Comparison of ENCODE assay signal across 8 cellular contexts in genomic region chr5:88268414-88269184, GRCh38. TPM values are rescaled to one million over a fixed set of nuclear protein-coding genes. Genes with fewer than 3 reads are reported as not detected.
A peak's percentile ranks its signal among the peaks of the same experiment; 100 is the strongest.
DNase-seq lines count a peak whose midpoint lies in the region; ATAC-seq lines count a peak whose summit lies in the region.

TMEM161B (minus strand) TSS chr5:88268845; CDS start chr5:88268723, 122 bp downstream.

- peak within 1 kb of the TSS; percentile 97 for H3K27ac ChIP-seq in naive thymus-derived CD4-positive, alpha-beta T cell (ENCODE audit: low read depth, low read length)

- peaks cover 0 to 12% (median 0%) of the 10 kb centered on the region in 3 experiments for H3K36me3 ChIP-seq in naive thymus-derived CD4-positive, alpha-beta T cell (ENCODE audit: control insufficient read depth in 2 of 3, insufficient read depth in 3 of 3, low read length in 3 of 3)

- peaks cover 11 to 21% of the 10 kb centered on the region in 2 donors for H3K4me1 ChIP-seq in naive thymus-derived CD4-positive, alpha-beta T cell (ENCODE audit: control insufficient read depth in 2 of 2, insufficient read depth in 2 of 2, low read length in 2 of 2)

- peaks cover 0 to 6% (median 0%) of the 10 kb centered on the region in 11 donors for H3K9me3 Mint-ChIP-seq in naive thymus-derived CD4-positive, alpha-beta T cell
- no peaks in the 10 kb centered on the region for H3K9me3 Mint-ChIP-seq in stimulated activated memory B cell treated with anti-CD40 and anti-IgM and Interleukin-4, amounts not matched to agents 10 μg/mL and 1 μg/mL and 100 μg/mL, for 72 hours

- POLR2A ChIA-PET in naive thymus-derived CD4-positive, alpha-beta T cell (lab: Charles Lee): no interaction called here

- peaks cover 7 to 45% (median 30%) of the 10 kb centered on the region in 5 donors for H3K36me3 Mint-ChIP-seq in naive thymus-derived CD4-positive, alpha-beta T cell
- H3K36me3 Mint-ChIP-seq in stimulated activated memory B cell treated with anti-CD40 and anti-IgM and Interleukin-4, amounts not matched to agents 10 μg/mL and 1 μg/mL and 100 μg/mL, for 72 hours: peaks cover 52% of the 10 kb centered on the region

- peak within 1 kb of the TSS; percentile 99 for H3K4me3 ChIP-seq in naive thymus-derived CD4-positive, alpha-beta T cell (ENCODE audit: low read length)

- H3K4me1 Mint-ChIP-seq in naive thymus-derived CD4-positive, alpha-beta T cell: peaks cover 24 to 81% (median 71%) of the 10 kb centered on the region in 7 donors
- peaks cover 48% of the 10 kb centered on the region for H3K4me1 Mint-ChIP-seq in stimulated activated memory B cell treated with anti-CD40 and anti-IgM and Interleukin-4, amounts not matched to agents 10 μg/mL and 1 μg/mL and 100 μg/mL, for 72 hours

- CTCF ChIA-PET in naive thymus-derived CD4-positive, alpha-beta T cell (lab: Charles Lee): no interaction called here

- intact Hi-C loops in naive thymus-derived CD4-positive, alpha-beta T cell (cut with micrococcal nuclease): loop anchor here (1.0 to 10.0 kb wide), 12 partner anchors 126 to 1652 kb away; partner anchors contain the start of genes COX7C (in 2 of the 2) and CCNH (in 1 of the 2)

- peak within 1 kb of the TSS; percentile 99 to 100 (median 99) for H3K4me3 Mint-ChIP-seq in naive thymus-derived CD4-positive, alpha-beta T cell
- H3K4me3 Mint-ChIP-seq in stimulated activated memory B cell treated with anti-CD40 and anti-IgM and Interleukin-4, amounts not matched to agents 10 μg/mL and 1 μg/mL and 100 μg/mL, for 72 hours: peak within 1 kb of the TSS; percentile 88

- DNase-seq in EH (ENCODE audit: low read depth): peak; percentile 91
- peak; percentile 12 for DNase-seq in GOT3 (lab: John Stamatoyannopoulos, UW)
- DNase-seq in LHCN-M2 (ENCODE audit: low read depth): peak; percentile 87
- DNase-seq in RPMI7951 (ENCODE audit: low read depth): peak; percentile 84
- DNase-seq in activated T-helper 1 cell treated with Interleukin-2 at 50 U/mL for 16 hours (ENCODE audit: low read depth): peak; percentile 92
- peak; percentile 82 for DNase-seq in fibroblast of gingiva (ENCODE audit: low read depth)
- DNase-seq in naive thymus-derived CD4-positive, alpha-beta T cell: peak; percentile 81 to 97 (median 95)

- no peaks in the 10 kb centered on the region for H3K27me3 ChIP-seq in naive thymus-derived CD4-positive, alpha-beta T cell (ENCODE audit: control insufficient read depth in 2 of 2, insufficient read depth in 2 of 2, low read length in 2 of 2)

- ATAC-seq in naive thymus-derived CD4-positive, alpha-beta T cell: peak; percentile 98
- peak; percentile 100 for ATAC-seq in stimulated activated memory B cell treated with anti-CD40 and anti-IgM and Interleukin-4, amounts not matched to agents 10 μg/mL and 1 μg/mL and 100 μg/mL, for 72 hours

- no peaks in the 10 kb centered on the region for H3K9me3 ChIP-seq in naive thymus-derived CD4-positive, alpha-beta T cell (ENCODE audit: control insufficient read depth in 2 of 3, low read length in 3 of 3)

- H3K27ac Mint-ChIP-seq in naive thymus-derived CD4-positive, alpha-beta T cell: peak within 1 kb of the TSS; percentile 94 to 100 (median 97)
- H3K27ac Mint-ChIP-seq in stimulated activated memory B cell treated with anti-CD40 and anti-IgM and Interleukin-4, amounts not matched to agents 10 μg/mL and 1 μg/mL and 100 μg/mL, for 72 hours: peak within 1 kb of the TSS; percentile 89

- H3K27me3 Mint-ChIP-seq in naive thymus-derived CD4-positive, alpha-beta T cell: no peaks in the 10 kb centered on the region
- no peaks in the 10 kb centered on the region for H3K27me3 Mint-ChIP-seq in stimulated activated memory B cell treated with anti-CD40 and anti-IgM and Interleukin-4, amounts not matched to agents 10 μg/mL and 1 μg/mL and 100 μg/mL, for 72 hours

RNA-seq across cellular contexts. Expression of gene TMEM161B, which starts in this region (rescaled TPM):
- 15.0 and 18.0 TPM in 2 replicates for total RNA-seq in LHCN-M2 (2014; rRNA removed)
- 3.7 TPM for polyA plus RNA-seq in LHCN-M2 (2012)
- total RNA-seq in RPMI7951 (2014; rRNA removed; shearing (Covaris generic)): 9.4 and 13.6 TPM in 2 replicates
- 10 to 100 TPM; 21.1 to 39.7 (median 28.4) TPM for total RNA-seq in naive thymus-derived CD4-positive, alpha-beta T cell
- polyA plus RNA-seq in naive thymus-derived CD4-positive, alpha-beta T cell: 10 to 100 TPM; 12.2 to 14.2 TPM

Comparison
In these comparisons a context has a peak if more than half of its experiments do, and no peak if none do; other contexts are left out.
1. Peak in every context shown above with its lines: DNase-seq, ATAC-seq, H3K4me3 ChIP-seq and H3K27ac ChIP-seq.
2. DNase-seq: peak in every context shown above with its lines; median percentile 95 in naive thymus-derived CD4-positive, alpha-beta T cell; 92 in activated T-helper 1 cell treated with Interleukin-2 at 50 U/mL for 16 hours; 91 in EH; 87 in LHCN-M2; 84 in RPMI7951; 82 in fibroblast of gingiva; 12 in GOT3.